ENCODE assay signal across 8 cellular contexts in genomic region chr1:155231302-155231701, GRCh38. TPM values are rescaled to one million over a fixed set of nuclear protein-coding genes. Genes with fewer than 3 reads are reported as not detected.
DNase-seq lines count a peak whose midpoint lies in the region; ATAC-seq and TF ChIP-seq lines count a peak whose summit lies in the region.
"Not testable (repeated sequence)": the region's sequence is repeated elsewhere in the genome, so short reads cannot be mapped to it uniquely, and the experiment has no call there.

No MANE protein-coding gene starts in this region.

- not testable (repeated sequence) for H3K79me2 ChIP-seq in HCT116 (ENCODE audit: insufficient read depth, low read length)

- H3K18ac ChIP-seq in neuronal stem cell (ENCODE audit: low read length): not testable (repeated sequence)

- H3K27ac Mint-ChIP-seq in CD4-positive, CD25-positive, alpha-beta regulatory T cell: peak overlapping the region in 2 of 3 donors; percentile 21 to 62
- H3K27ac Mint-ChIP-seq in activated CD4-positive, alpha-beta memory T cell treated with anti-CD3 and anti-CD28 coated beads, Interleukin-2, amount 10 ng/mL, durations not matched to agents 7 days and 5 days: peak overlapping the region; percentile 6
- peak overlapping the region in 3 of 5 experiments; percentile 18 to 95 (median 62) for H3K27ac Mint-ChIP-seq in brain
- peak overlapping the region; percentile 23 for H3K27ac Mint-ChIP-seq in stimulated activated effector memory CD8-positive, alpha-beta T cell treated with anti-CD3 and anti-CD28 coated beads, Interleukin-12 subunit alpha, Interleukin-12 subunit beta, amount 100 ng/mL, for 72 hours

- not testable (repeated sequence) for H3K4ac ChIP-seq in neuronal stem cell (ENCODE audit: low read length)

- H3K36me3 Mint-ChIP-seq in CD4-positive, CD25-positive, alpha-beta regulatory T cell; brain: not testable (repeated sequence)
- H3K36me3 Mint-ChIP-seq in activated CD4-positive, alpha-beta memory T cell treated with anti-CD3 and anti-CD28 coated beads, Interleukin-2, amount 10 ng/mL, durations not matched to agents 7 days and 5 days (ENCODE audit: low read depth): peaks cover 15% of the 10 kb centered on the region
- H3K36me3 Mint-ChIP-seq in stimulated activated effector memory CD8-positive, alpha-beta T cell treated with anti-CD3 and anti-CD28 coated beads, Interleukin-12 subunit alpha, Interleukin-12 subunit beta, amount 100 ng/mL, for 72 hours: peaks cover 23% of the 10 kb centered on the region

- not testable (repeated sequence) for TF ChIP-seq EP300 in gastroesophageal sphincter (IDR thresholded peaks at IDR 0.05)

- H3K9me3 ChIP-seq in CD4-positive, CD25-positive, alpha-beta regulatory T cell (ENCODE audit: control insufficient read depth in 2 of 2, low read length in 2 of 2); HCT116 (ENCODE audit: control insufficient read depth in 1 of 2, insufficient read depth in 1 of 2, low read depth in 1 of 2, low read length in 2 of 2); adipocyte (ENCODE audit: control insufficient read depth, low read length); gastroesophageal sphincter; neuronal stem cell (replicated peaks in 1 of 2; ENCODE audit: control insufficient read depth in 2 of 2, insufficient read depth in 1 of 2, low read depth in 1 of 2, low read length in 2 of 2): not testable (repeated sequence)

- intact Hi-C loops in HCT116 (cut with micrococcal nuclease): not testable (repeated sequence)

- not testable (repeated sequence) for H3K9ac ChIP-seq in HCT116 (ENCODE audit: low read length)
- H3K9ac ChIP-seq in adipocyte (ENCODE audit: low read length) (peak overlapping the region; percentile 25), neuronal stem cell (ENCODE audit: low read depth, low read length, poor library complexity) (peak overlapping the region; percentile 38)

- H4K91ac ChIP-seq in neuronal stem cell (ENCODE audit: low read depth, low read length, poor library complexity): not testable (repeated sequence)

- H2BK5ac ChIP-seq in neuronal stem cell (ENCODE audit: low read length): not testable (repeated sequence)

- H3K27me3 Mint-ChIP-seq in CD4-positive, CD25-positive, alpha-beta regulatory T cell; activated CD4-positive, alpha-beta memory T cell treated with anti-CD3 and anti-CD28 coated beads, Interleukin-2, amount 10 ng/mL, durations not matched to agents 7 days and 5 days; brain: not testable (repeated sequence)

- POLR2A ChIA-PET in HCT116 (lab: Charles Lee): not testable (repeated sequence)
- POLR2A ChIA-PET in activated CD4-positive, alpha-beta memory T cell treated with anti-CD3 and anti-CD28 coated beads, Interleukin-2, amount 10 ng/mL, durations not matched to agents 7 days and 5 days (lab: Charles Lee): interaction anchor here (1.3 kb wide), 1 partner anchor 22 kb away, joined by 4 read pairs; no protein-coding TSS in a partner anchor

- peaks cover 12 to 32% (median 15%) of the 10 kb centered on the region in 4 donors for H3K4me1 Mint-ChIP-seq in CD4-positive, CD25-positive, alpha-beta regulatory T cell
- peaks cover 31% of the 10 kb centered on the region for H3K4me1 Mint-ChIP-seq in activated CD4-positive, alpha-beta memory T cell treated with anti-CD3 and anti-CD28 coated beads, Interleukin-2, amount 10 ng/mL, durations not matched to agents 7 days and 5 days
- peaks cover 32% of the 10 kb centered on the region for H3K4me1 Mint-ChIP-seq in brain
- peaks cover 30% of the 10 kb centered on the region for H3K4me1 Mint-ChIP-seq in stimulated activated effector memory CD8-positive, alpha-beta T cell treated with anti-CD3 and anti-CD28 coated beads, Interleukin-12 subunit alpha, Interleukin-12 subunit beta, amount 100 ng/mL, for 72 hours

- not testable (repeated sequence) for H3K9me3 Mint-ChIP-seq in CD4-positive, CD25-positive, alpha-beta regulatory T cell; activated CD4-positive, alpha-beta memory T cell treated with anti-CD3 and anti-CD28 coated beads, Interleukin-2, amount 10 ng/mL, durations not matched to agents 7 days and 5 days; brain; stimulated activated effector memory CD8-positive, alpha-beta T cell treated with anti-CD3 and anti-CD28 coated beads, Interleukin-12 subunit alpha, Interleukin-12 subunit beta, amount 100 ng/mL, for 72 hours

- not testable (repeated sequence) for H3K27ac ChIP-seq in CD4-positive, CD25-positive, alpha-beta regulatory T cell (ENCODE audit: insufficient read depth, low read length, poor library complexity, severe bottlenecking); HCT116 (ENCODE audit: low read depth, low read length); neuronal stem cell (replicated peaks; ENCODE audit: low read length)
- peak overlapping the region in 3 of 4 donors; percentile 65 to 80 (median 71) for H3K27ac ChIP-seq in gastroesophageal sphincter

- not testable (repeated sequence) for H4K8ac ChIP-seq in neuronal stem cell (ENCODE audit: low read depth, low read length)

- not testable (repeated sequence) for TF ChIP-seq CTCF in HCT116 (IDR thresholded peaks at IDR 0.05 in 2 of 3, conservative IDR thresholded peaks at IDR 0.05 in 1 of 3; ENCODE audit: borderline replicate concordance in 1 of 3, insufficient read depth in 1 of 3, low read depth in 2 of 3, low read length in 2 of 3); brain (conservative IDR thresholded peaks at IDR 0.05); gastroesophageal sphincter (IDR thresholded peaks at IDR 0.05)

- H3K36me3 ChIP-seq in CD4-positive, CD25-positive, alpha-beta regulatory T cell (ENCODE audit: control insufficient read depth, insufficient read depth, low read length); HCT116 (ENCODE audit: control insufficient read depth in 1 of 2, insufficient read depth in 2 of 2, low read length in 2 of 2); adipocyte (ENCODE audit: control insufficient read depth, insufficient read depth, low read length, severe bottlenecking); neuronal stem cell (replicated peaks in 1 of 2; ENCODE audit: control insufficient read depth in 2 of 2, insufficient read depth in 2 of 2, low read length in 2 of 2): not testable (repeated sequence)
- peaks cover 0 to 12% of the 10 kb centered on the region in 2 donors for H3K36me3 ChIP-seq in gastroesophageal sphincter

- not testable (repeated sequence) for H3K4me3 Mint-ChIP-seq in CD4-positive, CD25-positive, alpha-beta regulatory T cell; activated CD4-positive, alpha-beta memory T cell treated with anti-CD3 and anti-CD28 coated beads, Interleukin-2, amount 10 ng/mL, durations not matched to agents 7 days and 5 days; brain; stimulated activated effector memory CD8-positive, alpha-beta T cell treated with anti-CD3 and anti-CD28 coated beads, Interleukin-12 subunit alpha, Interleukin-12 subunit beta, amount 100 ng/mL, for 72 hours

- ATAC-seq in CD4-positive, CD25-positive, alpha-beta regulatory T cell (ENCODE audit: low read depth in 2 of 2); HCT116; gastroesophageal sphincter; stimulated activated effector memory CD8-positive, alpha-beta T cell treated with anti-CD3 and anti-CD28 coated beads, Interleukin-12 subunit alpha, Interleukin-12 subunit beta, amount 100 ng/mL, for 72 hours: not testable (repeated sequence)

- not testable (repeated sequence) for H3K23ac ChIP-seq in neuronal stem cell (ENCODE audit: low read depth, low read length, poor library complexity)

- peaks cover 25% of the 10 kb centered on the region for H3K4me1 ChIP-seq in CD4-positive, CD25-positive, alpha-beta regulatory T cell (ENCODE audit: control insufficient read depth, insufficient read depth, low read length, poor library complexity, severe bottlenecking)
- peaks cover 8 to 17% of the 10 kb centered on the region in 2 experiments for H3K4me1 ChIP-seq in HCT116 (ENCODE audit: control insufficient read depth in 1 of 2, insufficient read depth in 2 of 2, low read length in 2 of 2)
- H3K4me1 ChIP-seq in adipocyte (ENCODE audit: control insufficient read depth, insufficient read depth, low read length): peaks cover 22% of the 10 kb centered on the region
- H3K4me1 ChIP-seq in gastroesophageal sphincter: peaks cover 2 to 33% (median 17%) of the 10 kb centered on the region in 3 donors
- not testable (repeated sequence) for H3K4me1 ChIP-seq in neuronal stem cell (ENCODE audit: control insufficient read depth in 2 of 2, insufficient read depth in 1 of 2, low read depth in 1 of 2, low read length in 2 of 2)

- not testable (repeated sequence) for DNase-seq in CD4-positive, CD25-positive, alpha-beta regulatory T cell; HCT116 (ENCODE audit: low read depth, low spot score); activated CD4-positive, alpha-beta memory T cell treated with anti-CD3 and anti-CD28 coated beads, Interleukin-2, amount 10 ng/mL, durations not matched to agents 7 days and 5 days; adipocyte (ENCODE audit: low read depth); neuronal stem cell (ENCODE audit: low spot score); stimulated activated effector memory CD8-positive, alpha-beta T cell treated with anti-CD3 and anti-CD28 coated beads, Interleukin-12 subunit alpha, Interleukin-12 subunit beta, amount 100 ng/mL, for 72 hours (ENCODE audit: low spot score in 2 of 2)

- RAD21 ChIA-PET in HCT116 (lab: Charles Lee; ENCODE audit: low non-redundant PET in 1 of 2, low total read pairs in 2 of 2, uncharacterized antibody in 2 of 2, unreplicated experiment in 2 of 2): not testable (repeated sequence)

- not testable (repeated sequence) for H3K27me3 ChIP-seq in CD4-positive, CD25-positive, alpha-beta regulatory T cell (ENCODE audit: control insufficient read depth, insufficient read depth, low read length); HCT116 (ENCODE audit: insufficient read depth, low read length); adipocyte (replicated peaks; ENCODE audit: control insufficient read depth, insufficient read depth, low read length); gastroesophageal sphincter; neuronal stem cell (ENCODE audit: control insufficient read depth in 3 of 3, insufficient read depth in 3 of 3, low read depth in 1 of 3, low read length in 3 of 3)

- H3K4me3 ChIP-seq in CD4-positive, CD25-positive, alpha-beta regulatory T cell (ENCODE audit: low read depth, low read length); HCT116 (replicated peaks in 1 of 2; ENCODE audit: low read depth in 1 of 2, low read length in 2 of 2); adipocyte (ENCODE audit: low read length); gastroesophageal sphincter; neuronal stem cell (ENCODE audit: low read length in 2 of 2): not testable (repeated sequence)

- WGBS in gastroesophageal sphincter (ENCODE audit: low coverage in 1 of 2), 2 donors: 42 to 55% methylated on average over 2 of the region's 3 CpGs
- WGBS in neuronal stem cell (ENCODE audit: extremely low coverage in 2 of 2, insufficient read length in 2 of 2, insufficient replicate concordance in 1 of 2), 2 donors: no CpG with 5 or more reads among the region's 3 CpGs

- not testable (repeated sequence) for H3K4me2 ChIP-seq in HCT116 (ENCODE audit: low read length); neuronal stem cell (ENCODE audit: insufficient read depth, low read length, poor library complexity, severe bottlenecking)

- H2BK15ac ChIP-seq in neuronal stem cell (ENCODE audit: low read length): not testable (repeated sequence)

- not testable (repeated sequence) for TF ChIP-seq RAD21 in HCT116 (IDR thresholded peaks at IDR 0.05; ENCODE audit: low read depth)

- CTCF ChIA-PET in HCT116 (lab: Charles Lee); activated CD4-positive, alpha-beta memory T cell treated with anti-CD3 and anti-CD28 coated beads, Interleukin-2, amount 10 ng/mL, durations not matched to agents 7 days and 5 days (lab: Charles Lee): not testable (repeated sequence)

- H2BK120ac ChIP-seq in neuronal stem cell (ENCODE audit: low read depth, low read length): not testable (repeated sequence)

- TF ChIP-seq POLR2A in HCT116 (IDR thresholded peaks at IDR 0.05; ENCODE audit: borderline replicate concordance, extremely low read depth, insufficient read depth, insufficient read length); gastroesophageal sphincter (IDR thresholded peaks at IDR 0.05): not testable (repeated sequence)

- not testable (repeated sequence) for H4K20me1 ChIP-seq in HCT116 (ENCODE audit: insufficient read depth)

- H3K14ac ChIP-seq in neuronal stem cell (ENCODE audit: low read length): not testable (repeated sequence)

- not testable (repeated sequence) for H2BK12ac ChIP-seq in neuronal stem cell (ENCODE audit: low read length)

- not testable (repeated sequence) for H2AK5ac ChIP-seq in neuronal stem cell (ENCODE audit: low read depth, low read length)

- not testable (repeated sequence) for H2AFZ ChIP-seq in HCT116 (ENCODE audit: low read depth, low read length, poor library complexity, severe bottlenecking); neuronal stem cell (ENCODE audit: low read length)

- H3K9me2 ChIP-seq in HCT116 (ENCODE audit: insufficient read depth): not testable (repeated sequence)

- H3K79me1 ChIP-seq in neuronal stem cell (ENCODE audit: low read depth, low read length): not testable (repeated sequence)

- BruUV-seq in HCT116 (replicated peaks; lab: Mats Ljungman, UMichigan): not testable (repeated sequence)

RNA-seq across cellular contexts. Expression of gene MTX1, which starts 22.8 kb away (rescaled TPM):
- 18.4 TPM for total RNA-seq in CD4-positive, CD25-positive, alpha-beta regulatory T cell
- polyA plus RNA-seq in CD4-positive, CD25-positive, alpha-beta regulatory T cell: 10 to 100 TPM; 44.3 to 52.2 (median 49.0) TPM
- total RNA-seq in HCT116 (2021; ENCODE audit: unreplicated experiment): 69.1 TPM
- 94.7 and 108 TPM in 2 replicates for polyA plus RNA-seq in HCT116 (2012)
- 10 to 100 TPM; 41.2 to 43.1 TPM for total RNA-seq in activated CD4-positive, alpha-beta memory T cell treated with anti-CD3 and anti-CD28 coated beads, Interleukin-2, amount 10 ng/mL, durations not matched to agents 7 days and 5 days
- 77.4 TPM for polyA plus RNA-seq in brain (ENCODE audit: insufficient read depth, low read depth, low replicate concordance)
- 10 to 100 TPM; 28.3 to 36.0 (median 32.6) TPM for total RNA-seq in gastroesophageal sphincter
- polyA plus RNA-seq in neuronal stem cell (2013, experiment 1 of 2): 28.8 TPM
- polyA plus RNA-seq in neuronal stem cell (2013, experiment 2 of 2): 29.5 TPM

RNA-seq across cellular contexts. Expression of gene THBS3, which starts 23.6 kb away (rescaled TPM):
- 18.4 TPM for total RNA-seq in CD4-positive, CD25-positive, alpha-beta regulatory T cell
- polyA plus RNA-seq in CD4-positive, CD25-positive, alpha-beta regulatory T cell: 1 to 10 TPM; 2.7 to 4.1 (median 3.7) TPM
- 15.9 TPM for total RNA-seq in HCT116 (2021; ENCODE audit: unreplicated experiment)
- polyA plus RNA-seq in HCT116 (2012): 14.3 and 14.5 TPM in 2 replicates
- total RNA-seq in activated CD4-positive, alpha-beta memory T cell treated with anti-CD3 and anti-CD28 coated beads, Interleukin-2, amount 10 ng/mL, durations not matched to agents 7 days and 5 days: 10 to 100 TPM; 30.7 to 32.3 TPM
- polyA plus RNA-seq in brain (ENCODE audit: insufficient read depth, low read depth, low replicate concordance): 26.7 TPM
- 10 to 100 TPM; 17.9 to 25.6 (median 20.1) TPM for total RNA-seq in gastroesophageal sphincter
- 25.0 TPM for polyA plus RNA-seq in neuronal stem cell (2013, experiment 1 of 2)
- 25.1 TPM for polyA plus RNA-seq in neuronal stem cell (2013, experiment 2 of 2)

RNA-seq across cellular contexts. Expression of gene ENTREP3, which starts 24.0 kb away (rescaled TPM):
- 7.8 TPM for total RNA-seq in CD4-positive, CD25-positive, alpha-beta regulatory T cell
- under 1 TPM; 0.57 to 0.97 (median 0.72) TPM for polyA plus RNA-seq in CD4-positive, CD25-positive, alpha-beta regulatory T cell
- total RNA-seq in HCT116 (2021; ENCODE audit: unreplicated experiment): 69.9 TPM
- 41.9 and 50.3 TPM in 2 replicates for polyA plus RNA-seq in HCT116 (2012)
- total RNA-seq in activated CD4-positive, alpha-beta memory T cell treated with anti-CD3 and anti-CD28 coated beads, Interleukin-2, amount 10 ng/mL, durations not matched to agents 7 days and 5 days: 10 to 100 TPM; 26.3 to 27.3 TPM
- polyA plus RNA-seq in brain (ENCODE audit: insufficient read depth, low read depth, low replicate concordance): 40.8 TPM
- total RNA-seq in gastroesophageal sphincter: 10 to 100 TPM; 11.4 to 35.3 (median 22.1) TPM
- polyA plus RNA-seq in neuronal stem cell (2013, experiment 1 of 2): 55.8 TPM
- polyA plus RNA-seq in neuronal stem cell (2013, experiment 2 of 2): 56.4 TPM

RNA-seq across cellular contexts. Expression of gene SCAMP3, which starts 30.9 kb away (rescaled TPM):
- 57.3 TPM for total RNA-seq in CD4-positive, CD25-positive, alpha-beta regulatory T cell
- 100 to 1,000 TPM; 110 to 150 (median 141) TPM for polyA plus RNA-seq in CD4-positive, CD25-positive, alpha-beta regulatory T cell
- 64.2 TPM for total RNA-seq in HCT116 (2021; ENCODE audit: unreplicated experiment)
- polyA plus RNA-seq in HCT116 (2012): 69.6 and 72.5 TPM in 2 replicates
- total RNA-seq in activated CD4-positive, alpha-beta memory T cell treated with anti-CD3 and anti-CD28 coated beads, Interleukin-2, amount 10 ng/mL, durations not matched to agents 7 days and 5 days: 10 to 100 TPM; 87.5 to 91.9 TPM
- 118 TPM for polyA plus RNA-seq in brain (ENCODE audit: insufficient read depth, low read depth, low replicate concordance)
- total RNA-seq in gastroesophageal sphincter: 10 to 100 TPM; 28.1 to 44.4 (median 36.8) TPM
- 59.0 TPM for polyA plus RNA-seq in neuronal stem cell (2013, experiment 1 of 2)
- 58.9 TPM for polyA plus RNA-seq in neuronal stem cell (2013, experiment 2 of 2)

RNA-seq across cellular contexts. Expression of gene CLK2, which starts 42.0 kb away (rescaled TPM):
- 76.6 TPM for total RNA-seq in CD4-positive, CD25-positive, alpha-beta regulatory T cell
- 10 to 100 TPM; 11.4 to 17.4 (median 15.5) TPM for polyA plus RNA-seq in CD4-positive, CD25-positive, alpha-beta regulatory T cell
- total RNA-seq in HCT116 (2021; ENCODE audit: unreplicated experiment) (72.6 TPM), gastroesophageal sphincter (10 to 100 TPM; 14.4 to 51.4 (median 32.9) TPM)
- polyA plus RNA-seq in HCT116 (2012): 59.5 and 63.3 TPM in 2 replicates
- total RNA-seq in activated CD4-positive, alpha-beta memory T cell treated with anti-CD3 and anti-CD28 coated beads, Interleukin-2, amount 10 ng/mL, durations not matched to agents 7 days and 5 days: 10 to 100 TPM; 78.0 to 82.0 TPM
- 29.7 TPM for polyA plus RNA-seq in brain (ENCODE audit: insufficient read depth, low read depth, low replicate concordance)
- 55.4 TPM for polyA plus RNA-seq in neuronal stem cell (2013, experiment 1 of 2)
- polyA plus RNA-seq in neuronal stem cell (2013, experiment 2 of 2): 54.0 TPM

Comparison
In these comparisons a context has a peak if more than half of its experiments do, and no peak if none do; other contexts are left out.
1. H3K27ac Mint-ChIP-seq: peak in every context shown above with its lines; median percentile 62 in brain; 42 in CD4-positive, CD25-positive, alpha-beta regulatory T cell; 23 in stimulated activated effector memory CD8-positive, alpha-beta T cell treated with anti-CD3 and anti-CD28 coated beads, Interleukin-12 subunit alpha, Interleukin-12 subunit beta, amount 100 ng/mL, for 72 hours; 6 in activated CD4-positive, alpha-beta memory T cell treated with anti-CD3 and anti-CD28 coated beads, Interleukin-2, amount 10 ng/mL, durations not matched to agents 7 days and 5 days.